3 cellular contexts compared by ENCODE assay signal in the genomic region with DNA sequence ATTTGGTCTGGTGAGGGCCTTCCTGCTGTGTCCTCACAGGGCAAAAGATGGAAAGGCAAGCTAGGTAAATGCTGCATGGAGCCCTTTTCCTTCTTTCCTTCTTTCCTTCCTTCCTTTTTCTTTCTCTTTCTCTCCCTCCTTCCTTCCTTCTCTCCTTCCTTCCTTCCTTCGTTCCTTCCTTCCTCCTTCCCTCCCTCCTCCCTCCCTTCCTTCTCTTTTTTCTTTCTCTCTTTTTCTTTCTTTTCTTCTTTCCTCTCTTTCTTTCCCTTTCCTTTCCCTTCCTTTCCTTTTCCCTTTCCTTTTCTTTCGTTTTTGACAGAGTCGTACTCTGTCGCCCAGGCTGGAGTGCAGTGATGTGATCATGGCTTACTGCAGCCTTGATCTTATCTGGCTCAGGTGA.
A peak's percentile ranks its signal among the peaks of the same experiment; 100 is the strongest.
TF ChIP-seq lines count a peak whose summit lies in the region.

No MANE protein-coding gene starts in this region.

TF ChIP-seq in HepG2, 621 proteins besides CTCF, POLR2A, EP300 and RAD21:
- TF ChIP-seq ZBTB20 (CRISPR knock-in tag; IDR thresholded peaks at IDR 0.05; ENCODE audit: borderline replicate concordance, low read depth), result no peak
- TF ChIP-seq MBNL3 (CRISPR knock-in tag; conservative IDR thresholded peaks at IDR 0.05), result no peak
- 0 out of 2 replicates have a peak, but pooled peaks have one; percentile 31 for TF ChIP-seq FOXA1 (IDR thresholded peaks at IDR 0.05)
- no peak for TF ChIP-seq FOXA1 (CRISPR knock-in tag; IDR thresholded peaks at IDR 0.05)
- no peak for TF ChIP-seq ATF1 (CRISPR knock-in tag; IDR thresholded peaks at IDR 0.05)
- TF ChIP-seq NONO (IDR thresholded peaks at IDR 0.05), result 0 out of 2 replicates have a peak, but pooled peaks have one; percentile 55
- no peak for TF ChIP-seq NONO (CRISPR knock-in tag; conservative IDR thresholded peaks at IDR 0.05)

TF ChIP-seq in HEK293, 187 proteins besides CTCF, POLR2A, EP300 and RAD21:
- TF ChIP-seq ZNF274 (IDR thresholded peaks at IDR 0.05; ENCODE audit: low read length) (no peak), ZNF274 (tag by site-specific recombination; IDR thresholded peaks at IDR 0.05; ENCODE audit: borderline replicate concordance) (no peak), PRDM1 (tag by site-specific recombination; IDR thresholded peaks at IDR 0.05) (peak; percentile 94), KLF8 (tag by site-specific recombination; IDR thresholded peaks at IDR 0.05) (no peak), ZNF560 (tag by site-specific recombination; IDR thresholded peaks at IDR 0.05; ENCODE audit: borderline replicate concordance) (no peak), ZNF223 (tag by site-specific recombination; IDR thresholded peaks at IDR 0.05) (no peak), ZFP41 (tag by site-specific recombination; IDR thresholded peaks at IDR 0.05; ENCODE audit: borderline replicate concordance) (no peak), ZNF366 (tag by site-specific recombination; conservative IDR thresholded peaks at IDR 0.05) (peak; percentile 91), ZFP3 (tag by site-specific recombination; IDR thresholded peaks at IDR 0.05; ENCODE audit: low read depth) (no peak)
- TF ChIP-seq, protein P1, sequence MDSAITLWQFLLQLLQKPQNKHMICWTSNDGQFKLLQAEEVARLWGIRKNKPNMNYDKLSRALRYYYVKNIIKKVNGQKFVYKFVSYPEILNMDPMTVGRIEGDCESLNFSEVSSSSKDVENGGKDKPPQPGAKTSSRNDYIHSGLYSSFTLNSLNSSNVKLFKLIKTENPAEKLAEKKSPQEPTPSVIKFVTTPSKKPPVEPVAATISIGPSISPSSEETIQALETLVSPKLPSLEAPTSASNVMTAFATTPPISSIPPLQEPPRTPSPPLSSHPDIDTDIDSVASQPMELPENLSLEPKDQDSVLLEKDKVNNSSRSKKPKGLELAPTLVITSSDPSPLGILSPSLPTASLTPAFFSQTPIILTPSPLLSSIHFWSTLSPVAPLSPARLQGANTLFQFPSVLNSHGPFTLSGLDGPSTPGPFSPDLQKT (IDR thresholded peaks at IDR 0.05; ENCODE audit: borderline replicate concordance, low read depth, low read length), result no peak
- TF ChIP-seq, protein P2, sequence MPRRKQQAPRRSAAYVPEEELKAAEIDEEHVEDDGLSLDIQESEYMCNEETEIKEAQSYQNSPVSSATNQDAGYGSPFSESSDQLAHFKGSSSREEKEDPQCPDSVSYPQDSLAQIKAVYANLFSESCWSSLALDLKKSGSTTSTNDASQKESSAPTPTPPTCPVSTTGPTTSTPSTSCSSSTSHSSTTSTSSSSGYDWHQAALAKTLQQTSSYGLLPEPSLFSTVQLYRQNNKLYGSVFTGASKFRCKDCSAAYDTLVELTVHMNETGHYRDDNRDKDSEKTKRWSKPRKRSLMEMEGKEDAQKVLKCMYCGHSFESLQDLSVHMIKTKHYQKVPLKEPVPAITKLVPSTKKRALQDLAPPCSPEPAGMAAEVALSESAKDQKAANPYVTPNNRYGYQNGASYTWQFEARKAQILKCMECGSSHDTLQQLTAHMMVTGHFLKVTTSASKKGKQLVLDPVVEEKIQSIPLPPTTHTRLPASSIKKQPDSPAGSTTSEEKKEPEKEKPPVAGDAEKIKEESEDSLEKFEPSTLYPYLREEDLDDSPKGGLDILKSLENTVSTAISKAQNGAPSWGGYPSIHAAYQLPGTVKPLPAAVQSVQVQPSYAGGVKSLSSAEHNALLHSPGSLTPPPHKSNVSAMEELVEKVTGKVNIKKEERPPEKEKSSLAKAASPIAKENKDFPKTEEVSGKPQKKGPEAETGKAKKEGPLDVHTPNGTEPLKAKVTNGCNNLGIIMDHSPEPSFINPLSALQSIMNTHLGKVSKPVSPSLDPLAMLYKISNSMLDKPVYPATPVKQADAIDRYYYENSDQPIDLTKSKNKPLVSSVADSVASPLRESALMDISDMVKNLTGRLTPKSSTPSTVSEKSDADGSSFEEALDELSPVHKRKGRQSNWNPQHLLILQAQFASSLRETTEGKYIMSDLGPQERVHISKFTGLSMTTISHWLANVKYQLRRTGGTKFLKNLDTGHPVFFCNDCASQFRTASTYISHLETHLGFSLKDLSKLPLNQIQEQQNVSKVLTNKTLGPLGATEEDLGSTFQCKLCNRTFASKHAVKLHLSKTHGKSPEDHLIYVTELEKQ (tag by site-specific recombination; IDR thresholded peaks at IDR 0.05; ENCODE audit: borderline replicate concordance), result no peak

TF ChIP-seq in K562, 482 proteins besides CTCF, POLR2A, EP300 and RAD21:
- TF ChIP-seq ZNF23 (CRISPR knock-in tag; IDR thresholded peaks at IDR 0.05), result no peak
- TF ChIP-seq, protein P3, sequence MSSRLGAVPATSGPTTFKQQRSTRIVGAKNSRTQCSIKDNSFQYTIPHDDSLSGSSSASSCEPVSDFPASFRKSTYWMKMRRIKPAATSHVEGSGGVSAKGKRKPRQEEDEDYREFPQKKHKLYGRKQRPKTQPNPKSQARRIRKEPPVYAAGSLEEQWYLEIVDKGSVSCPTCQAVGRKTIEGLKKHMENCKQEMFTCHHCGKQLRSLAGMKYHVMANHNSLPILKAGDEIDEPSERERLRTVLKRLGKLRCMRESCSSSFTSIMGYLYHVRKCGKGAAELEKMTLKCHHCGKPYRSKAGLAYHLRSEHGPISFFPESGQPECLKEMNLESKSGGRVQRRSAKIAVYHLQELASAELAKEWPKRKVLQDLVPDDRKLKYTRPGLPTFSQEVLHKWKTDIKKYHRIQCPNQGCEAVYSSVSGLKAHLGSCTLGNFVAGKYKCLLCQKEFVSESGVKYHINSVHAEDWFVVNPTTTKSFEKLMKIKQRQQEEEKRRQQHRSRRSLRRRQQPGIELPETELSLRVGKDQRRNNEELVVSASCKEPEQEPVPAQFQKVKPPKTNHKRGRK (tag; IDR thresholded peaks at IDR 0.05), result peak; percentile 85; the same call in 1 of the 2 replicates
- TF ChIP-seq ARID1B (IDR thresholded peaks at IDR 0.05), result no peak
- TF ChIP-seq, protein P4, sequence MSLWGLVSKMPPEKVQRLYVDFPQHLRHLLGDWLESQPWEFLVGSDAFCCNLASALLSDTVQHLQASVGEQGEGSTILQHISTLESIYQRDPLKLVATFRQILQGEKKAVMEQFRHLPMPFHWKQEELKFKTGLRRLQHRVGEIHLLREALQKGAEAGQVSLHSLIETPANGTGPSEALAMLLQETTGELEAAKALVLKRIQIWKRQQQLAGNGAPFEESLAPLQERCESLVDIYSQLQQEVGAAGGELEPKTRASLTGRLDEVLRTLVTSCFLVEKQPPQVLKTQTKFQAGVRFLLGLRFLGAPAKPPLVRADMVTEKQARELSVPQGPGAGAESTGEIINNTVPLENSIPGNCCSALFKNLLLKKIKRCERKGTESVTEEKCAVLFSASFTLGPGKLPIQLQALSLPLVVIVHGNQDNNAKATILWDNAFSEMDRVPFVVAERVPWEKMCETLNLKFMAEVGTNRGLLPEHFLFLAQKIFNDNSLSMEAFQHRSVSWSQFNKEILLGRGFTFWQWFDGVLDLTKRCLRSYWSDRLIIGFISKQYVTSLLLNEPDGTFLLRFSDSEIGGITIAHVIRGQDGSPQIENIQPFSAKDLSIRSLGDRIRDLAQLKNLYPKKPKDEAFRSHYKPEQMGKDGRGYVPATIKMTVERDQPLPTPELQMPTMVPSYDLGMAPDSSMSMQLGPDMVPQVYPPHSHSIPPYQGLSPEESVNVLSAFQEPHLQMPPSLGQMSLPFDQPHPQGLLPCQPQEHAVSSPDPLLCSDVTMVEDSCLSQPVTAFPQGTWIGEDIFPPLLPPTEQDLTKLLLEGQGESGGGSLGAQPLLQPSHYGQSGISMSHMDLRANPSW (CRISPR knock-in tag; IDR thresholded peaks at IDR 0.05), result no peak
- TF ChIP-seq MTA1 (IDR thresholded peaks at IDR 0.05; ENCODE audit: borderline replicate concordance), result 0 out of 2 replicates have a peak, but pooled peaks have one; percentile 26
- no peak for TF ChIP-seq POLR2H (tag; IDR thresholded peaks at IDR 0.05; ENCODE audit: low read depth)
- TF ChIP-seq NR2C1 (IDR thresholded peaks at IDR 0.05), result no peak
- TF ChIP-seq NR2C1 (tag; IDR thresholded peaks at IDR 0.05), result no peak
- no peak for TF ChIP-seq ZNF778 (CRISPR knock-in tag; IDR thresholded peaks at IDR 0.05)
- TF ChIP-seq, protein P5, sequence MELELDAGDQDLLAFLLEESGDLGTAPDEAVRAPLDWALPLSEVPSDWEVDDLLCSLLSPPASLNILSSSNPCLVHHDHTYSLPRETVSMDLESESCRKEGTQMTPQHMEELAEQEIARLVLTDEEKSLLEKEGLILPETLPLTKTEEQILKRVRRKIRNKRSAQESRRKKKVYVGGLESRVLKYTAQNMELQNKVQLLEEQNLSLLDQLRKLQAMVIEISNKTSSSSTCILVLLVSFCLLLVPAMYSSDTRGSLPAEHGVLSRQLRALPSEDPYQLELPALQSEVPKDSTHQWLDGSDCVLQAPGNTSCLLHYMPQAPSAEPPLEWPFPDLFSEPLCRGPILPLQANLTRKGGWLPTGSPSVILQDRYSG (tag; conservative IDR thresholded peaks at IDR 0.05; ENCODE audit: low read depth), result no peak
- TF ChIP-seq, protein P6, sequence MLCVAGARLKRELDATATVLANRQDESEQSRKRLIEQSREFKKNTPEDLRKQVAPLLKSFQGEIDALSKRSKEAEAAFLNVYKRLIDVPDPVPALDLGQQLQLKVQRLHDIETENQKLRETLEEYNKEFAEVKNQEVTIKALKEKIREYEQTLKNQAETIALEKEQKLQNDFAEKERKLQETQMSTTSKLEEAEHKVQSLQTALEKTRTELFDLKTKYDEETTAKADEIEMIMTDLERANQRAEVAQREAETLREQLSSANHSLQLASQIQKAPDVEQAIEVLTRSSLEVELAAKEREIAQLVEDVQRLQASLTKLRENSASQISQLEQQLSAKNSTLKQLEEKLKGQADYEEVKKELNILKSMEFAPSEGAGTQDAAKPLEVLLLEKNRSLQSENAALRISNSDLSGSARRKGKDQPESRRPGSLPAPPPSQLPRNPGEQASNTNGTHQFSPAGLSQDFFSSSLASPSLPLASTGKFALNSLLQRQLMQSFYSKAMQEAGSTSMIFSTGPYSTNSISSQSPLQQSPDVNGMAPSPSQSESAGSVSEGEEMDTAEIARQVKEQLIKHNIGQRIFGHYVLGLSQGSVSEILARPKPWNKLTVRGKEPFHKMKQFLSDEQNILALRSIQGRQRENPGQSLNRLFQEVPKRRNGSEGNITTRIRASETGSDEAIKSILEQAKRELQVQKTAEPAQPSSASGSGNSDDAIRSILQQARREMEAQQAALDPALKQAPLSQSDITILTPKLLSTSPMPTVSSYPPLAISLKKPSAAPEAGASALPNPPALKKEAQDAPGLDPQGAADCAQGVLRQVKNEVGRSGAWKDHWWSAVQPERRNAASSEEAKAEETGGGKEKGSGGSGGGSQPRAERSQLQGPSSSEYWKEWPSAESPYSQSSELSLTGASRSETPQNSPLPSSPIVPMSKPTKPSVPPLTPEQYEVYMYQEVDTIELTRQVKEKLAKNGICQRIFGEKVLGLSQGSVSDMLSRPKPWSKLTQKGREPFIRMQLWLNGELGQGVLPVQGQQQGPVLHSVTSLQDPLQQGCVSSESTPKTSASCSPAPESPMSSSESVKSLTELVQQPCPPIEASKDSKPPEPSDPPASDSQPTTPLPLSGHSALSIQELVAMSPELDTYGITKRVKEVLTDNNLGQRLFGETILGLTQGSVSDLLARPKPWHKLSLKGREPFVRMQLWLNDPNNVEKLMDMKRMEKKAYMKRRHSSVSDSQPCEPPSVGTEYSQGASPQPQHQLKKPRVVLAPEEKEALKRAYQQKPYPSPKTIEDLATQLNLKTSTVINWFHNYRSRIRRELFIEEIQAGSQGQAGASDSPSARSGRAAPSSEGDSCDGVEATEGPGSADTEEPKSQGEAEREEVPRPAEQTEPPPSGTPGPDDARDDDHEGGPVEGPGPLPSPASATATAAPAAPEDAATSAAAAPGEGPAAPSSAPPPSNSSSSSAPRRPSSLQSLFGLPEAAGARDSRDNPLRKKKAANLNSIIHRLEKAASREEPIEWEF (CRISPR knock-in tag; IDR thresholded peaks at IDR 0.05), result no peak
- no peak for TF ChIP-seq FIP1L1 (IDR thresholded peaks at IDR 0.05; ENCODE audit: low read depth, low read length, poor library complexity, severe bottlenecking)
- TF ChIP-seq, protein P7, sequence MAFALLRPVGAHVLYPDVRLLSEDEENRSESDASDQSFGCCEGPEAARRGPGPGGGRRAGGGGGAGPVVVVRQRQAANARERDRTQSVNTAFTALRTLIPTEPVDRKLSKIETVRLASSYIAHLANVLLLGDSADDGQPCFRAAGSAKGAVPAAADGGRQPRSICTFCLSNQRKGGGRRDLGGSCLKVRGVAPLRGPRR (CRISPR knock-in tag; IDR thresholded peaks at IDR 0.05), result no peak
TF ChIP-seq in K562: peak in this region for 2.
